9 cellular contexts compared by ENCODE assay signal in genomic region chr17:78412403-78412802, GRCh38. TPM values are rescaled to one million over a fixed set of nuclear protein-coding genes. Genes with fewer than 3 reads are reported as not detected.
DNase-seq lines count a peak whose midpoint lies in the region; ATAC-seq and TF ChIP-seq lines count a peak whose summit lies in the region.
"Had no signal": no experiment of that assay in that cellular context is flagged by ENCODE, and none has a peak within 500 bp of the region (broad histone marks: within the 10 kb centered on the region; RNA-seq: fewer than 3 reads in every experiment).

No MANE protein-coding gene starts in this region.

- H3K9me3 ChIP-seq in mucosa of stomach (ENCODE audit: control insufficient read depth, low read length) (no peaks in the 10 kb centered on the region), prostate gland (no peaks in the 10 kb centered on the region)

- H3K9me3 Mint-ChIP-seq in activated naive CD8-positive, alpha-beta T cell treated with anti-CD3 and anti-CD28 coated beads, Interleukin-2, amount 10 ng/mL, durations not matched to agents 7 days and 5 days, result no peaks in the 10 kb centered on the region

- no peak for TF ChIP-seq POLR2A in lower leg skin (IDR thresholded peaks at IDR 0.05)
- TF ChIP-seq POLR2A in prostate gland (IDR thresholded peaks at IDR 0.05), result no peak

- POLR2A ChIA-PET in activated naive CD8-positive, alpha-beta T cell treated with anti-CD3 and anti-CD28 coated beads, Interleukin-2, amount 10 ng/mL, durations not matched to agents 7 days and 5 days (lab: Charles Lee), result interaction anchor here (0.6 to 1.1 kb wide), 7 partner anchors 8 to 336 kb away, joined by 3 to 5 read pairs (median 4); no protein-coding TSS in a partner anchor

- no peak overlapping the region for H3K27ac ChIP-seq in prostate gland
- H3K27ac ChIP-seq: SK-N-MC had no signal

- H3K36me3 ChIP-seq in GM06990 (ENCODE audit: control insufficient read depth, insufficient read depth, low read length) (peaks cover 41% of the 10 kb centered on the region), mucosa of stomach (ENCODE audit: control insufficient read depth, insufficient read depth, low read length) (no peaks in the 10 kb centered on the region), prostate gland (no peaks in the 10 kb centered on the region)

- H3K4me1 Mint-ChIP-seq in activated naive CD8-positive, alpha-beta T cell treated with anti-CD3 and anti-CD28 coated beads, Interleukin-2, amount 10 ng/mL, durations not matched to agents 7 days and 5 days, result peaks cover 70% of the 10 kb centered on the region

- WGBS in lower leg skin, 2 donors, result 87 to 90% methylated on average over 10 of the region's 10 CpGs
- WGBS in prostate gland, result 87% methylated on average over 10 of the region's 10 CpGs

- peak; percentile 35 for TF ChIP-seq CTCF in GM06990 (IDR thresholded peaks at IDR 0.05; ENCODE audit: insufficient read depth, low read length, poor library complexity, severe bottlenecking)
- TF ChIP-seq CTCF in lower leg skin (IDR thresholded peaks at IDR 0.05), result no peak
- TF ChIP-seq CTCF in prostate gland (IDR thresholded peaks at IDR 0.05), result peak in 1 of 4 experiments; percentile 33

- H3K27me3 Mint-ChIP-seq in activated naive CD8-positive, alpha-beta T cell treated with anti-CD3 and anti-CD28 coated beads, Interleukin-2, amount 10 ng/mL, durations not matched to agents 7 days and 5 days, result no peaks in the 10 kb centered on the region

- H3K36me3 Mint-ChIP-seq in activated naive CD8-positive, alpha-beta T cell treated with anti-CD3 and anti-CD28 coated beads, Interleukin-2, amount 10 ng/mL, durations not matched to agents 7 days and 5 days, result peaks cover 18% of the 10 kb centered on the region

- H3K4me3 ChIP-seq in GM06990 (replicated peaks; ENCODE audit: low read depth, low read length) (no peak overlapping the region), mucosa of stomach (ENCODE audit: low read length) (no peak overlapping the region), lower leg skin (ENCODE audit: low read depth, poor library complexity, severe bottlenecking) (no peak overlapping the region), prostate gland (no peak overlapping the region)
- H3K4me3 ChIP-seq: SK-N-MC had no signal

- H3K4me1 ChIP-seq in mucosa of stomach (ENCODE audit: control insufficient read depth, insufficient read depth, low read length), result peaks cover 60% of the 10 kb centered on the region
- H3K4me1 ChIP-seq in prostate gland (replicated peaks), result peaks cover 4% of the 10 kb centered on the region

- peak overlapping the region; percentile 95 for H3K27ac Mint-ChIP-seq in activated naive CD8-positive, alpha-beta T cell treated with anti-CD3 and anti-CD28 coated beads, Interleukin-2, amount 10 ng/mL, durations not matched to agents 7 days and 5 days

- intact Hi-C loops in lower leg skin (cut with DNase I; ENCODE audit: low total_unique reads) (no loop called here), prostate gland (cut with DNase I) (no loop called here)

- no peak for ATAC-seq in activated naive CD8-positive, alpha-beta T cell treated with anti-CD3 and anti-CD28 coated beads, Interleukin-2, amount 10 ng/mL, durations not matched to agents 7 days and 5 days (ENCODE audit: low read depth)
- no peak for ATAC-seq in GM21360 (IDR thresholded peaks at IDR 0.05; ENCODE audit: unreplicated experiment)

- DNase-seq in GM06990 (ENCODE audit: extremely low read depth, insufficient read length), result no peak
- peak; percentile 36 for DNase-seq in NCI-H1436 (lab: John Stamatoyannopoulos, UW)
- peak; percentile 52 for DNase-seq in activated naive CD8-positive, alpha-beta T cell treated with anti-CD3 and anti-CD28 coated beads, Interleukin-2, amount 10 ng/mL, durations not matched to agents 7 days and 5 days
- no peak for DNase-seq in lower leg skin (ENCODE audit: low spot score in 2 of 2)
- no peak for DNase-seq in prostate gland (ENCODE audit: low spot score)
- DNase-seq in hippocampal formation (lab: John Stamatoyannopoulos, UW), result no peak

- peak overlapping the region; percentile 9 for H3K9ac ChIP-seq in mucosa of stomach (ENCODE audit: low read length)

- peak overlapping the region; percentile 61 for H3K4me3 Mint-ChIP-seq in activated naive CD8-positive, alpha-beta T cell treated with anti-CD3 and anti-CD28 coated beads, Interleukin-2, amount 10 ng/mL, durations not matched to agents 7 days and 5 days

- H3K27me3 ChIP-seq in GM06990 (replicated peaks; ENCODE audit: control insufficient read depth, insufficient read depth, low read length) (no peaks in the 10 kb centered on the region), mucosa of stomach (ENCODE audit: control insufficient read depth, insufficient read depth, low read length) (no peaks in the 10 kb centered on the region), prostate gland (replicated peaks; ENCODE audit: insufficient read depth) (no peaks in the 10 kb centered on the region)

RNA-seq across cellular contexts. Expression of gene PGS1, which starts 34.0 kb away (rescaled TPM):
- 10 to 100 TPM; 70.2 to 73.2 TPM for total RNA-seq in activated naive CD8-positive, alpha-beta T cell treated with anti-CD3 and anti-CD28 coated beads, Interleukin-2, amount 10 ng/mL, durations not matched to agents 7 days and 5 days
- total RNA-seq in lower leg skin (10 to 100 TPM; 30.4 to 40.3 (median 39.9) TPM), prostate gland (10 to 100 TPM; 29.2 to 57.4 TPM)

RNA-seq across cellular contexts. Expression of gene SOCS3, which starts 52.5 kb away (rescaled TPM):
- 1 to 10 TPM; 6.6 to 6.7 TPM for total RNA-seq in activated naive CD8-positive, alpha-beta T cell treated with anti-CD3 and anti-CD28 coated beads, Interleukin-2, amount 10 ng/mL, durations not matched to agents 7 days and 5 days
- 10 to 100 TPM; 12.5 to 45.0 (median 13.0) TPM for total RNA-seq in lower leg skin
- 10 to 100 TPM; 10.6 to 59.6 TPM for total RNA-seq in prostate gland

Comparison
In these comparisons a context has a peak if more than half of its experiments do, and no peak if none do; other contexts are left out.
1. DNase-seq: peak in NCI-H1436 (single experiment) and activated naive CD8-positive, alpha-beta T cell treated with anti-CD3 and anti-CD28 coated beads, Interleukin-2, amount 10 ng/mL, durations not matched to agents 7 days and 5 days (single experiment); none in GM06990 (single experiment), lower leg skin (0 of 2), prostate gland (single experiment) and hippocampal formation (0 of 2).